ENCODE assay signal across 8 cellular contexts in genomic region chr9:72362118-72362531, GRCh38. TPM values are rescaled to one million over a fixed set of nuclear protein-coding genes. Genes with fewer than 3 reads are reported as not detected.
DNase-seq lines count a peak whose midpoint lies in the region; ATAC-seq and TF ChIP-seq lines count a peak whose summit lies in the region.

No MANE protein-coding gene starts in this region.

- peaks cover 20 to 30% of the 10 kb centered on the region in 2 donors for H3K36me3 ChIP-seq in thyroid gland

- H3K27me3 ChIP-seq in thyroid gland: no peaks in the 10 kb centered on the region

- DNase-seq in activated T-cell treated with anti-CD3 and anti-CD28 coated beads, Interleukin-2, amount 50 U/mL, for 4 hours: no peak
- DNase-seq in activated T-cell treated with anti-CD3 and anti-CD28 coated beads for 4 hours: no peak
- DNase-seq in amniotic epithelial cell (ENCODE audit: low read depth): peak; percentile 54
- DNase-seq in kidney tubule cell (ENCODE audit: low spot score): peak; percentile 50
- DNase-seq in thyroid gland: no peak
- no peak for DNase-seq in pons (ENCODE audit: low spot score)

- no peaks in the 10 kb centered on the region for H3K27me3 Mint-ChIP-seq in activated T-cell treated with anti-CD3 and anti-CD28 coated beads, Interleukin-2, amount 50 U/mL, for 4 hours (ENCODE audit: low read depth)

- no peaks in the 10 kb centered on the region for H3K9me3 Mint-ChIP-seq in activated T-cell treated with anti-CD3 and anti-CD28 coated beads, Interleukin-2, amount 50 U/mL, for 4 hours

- no peak for TF ChIP-seq CTCF in thyroid gland (IDR thresholded peaks at IDR 0.05)

- peak overlapping the region in 2 of 3 donors; percentile 96 for H3K4me3 ChIP-seq in thyroid gland (replicated peaks in 1 of 3)

- H3K4me1 Mint-ChIP-seq in activated T-cell treated with anti-CD3 and anti-CD28 coated beads, Interleukin-2, amount 50 U/mL, for 4 hours (ENCODE audit: low read depth): peaks cover 64% of the 10 kb centered on the region

- intact Hi-C loops in thyroid gland (cut with DNase I): no loop called here

- peaks cover 44 to 50% of the 10 kb centered on the region in 2 donors for H3K4me1 ChIP-seq in thyroid gland

- no peak for ATAC-seq in activated T-cell treated with anti-CD3 and anti-CD28 coated beads, Interleukin-2, amount 50 U/mL, for 4 hours
- ATAC-seq in esophagus mucosa (no peak), HG02981 (IDR thresholded peaks at IDR 0.05; ENCODE audit: unreplicated experiment) (no peak)

- H3K27ac ChIP-seq in thyroid gland: peak overlapping the region; percentile 100

- H3K4me3 Mint-ChIP-seq in activated T-cell treated with anti-CD3 and anti-CD28 coated beads, Interleukin-2, amount 50 U/mL, for 4 hours: peak overlapping the region; percentile 98

- no peak for TF ChIP-seq POLR2A in thyroid gland (IDR thresholded peaks at IDR 0.05)

- no peaks in the 10 kb centered on the region for H3K9me3 ChIP-seq in thyroid gland

- 4 to 10% methylated on average over 2 of the region's 2 CpGs for WGBS in thyroid gland, 2 donors

- H3K36me3 Mint-ChIP-seq in activated T-cell treated with anti-CD3 and anti-CD28 coated beads, Interleukin-2, amount 50 U/mL, for 4 hours (ENCODE audit: insufficient read depth): peaks cover 47% of the 10 kb centered on the region

RNA-seq across cellular contexts. Expression of gene ZFAND5, which starts 2.9 kb away (rescaled TPM):
- total RNA-seq in activated T-cell treated with anti-CD3 and anti-CD28 coated beads, Interleukin-2, amount 50 U/mL, for 4 hours: 100 to 1,000 TPM; 112 to 142 (median 141) TPM
- 100 to 1,000 TPM; 165 to 229 (median 211) TPM for total RNA-seq in thyroid gland
- 97.6 TPM for total RNA-seq in esophagus mucosa

Comparison
In these comparisons a context has a peak if more than half of its experiments do, and no peak if none do; other contexts are left out.
1. DNase-seq: peak in amniotic epithelial cell (single experiment) and kidney tubule cell (single experiment); none in activated T-cell treated with anti-CD3 and anti-CD28 coated beads, Interleukin-2, amount 50 U/mL, for 4 hours (single experiment), activated T-cell treated with anti-CD3 and anti-CD28 coated beads for 4 hours (single experiment), thyroid gland (0 of 2) and pons (single experiment).